ENCODE assay signal across 13 cellular contexts in genomic region chr7:22667562-22668239, GRCh38. TPM values are rescaled to one million over a fixed set of nuclear protein-coding genes. Genes with fewer than 3 reads are reported as not detected.
DNase-seq lines count a peak whose midpoint lies in the region; ATAC-seq and TF ChIP-seq lines count a peak whose summit lies in the region.
"Had no signal": no experiment of that assay in that cellular context is flagged by ENCODE, and none has a peak within 500 bp of the region (broad histone marks: within the 10 kb centered on the region; RNA-seq: fewer than 3 reads in every experiment).

No MANE protein-coding gene starts in this region.

- H3K4me1 Mint-ChIP-seq in WTC11 = peaks cover 75% of the 10 kb centered on the region

- H3K36me3 Mint-ChIP-seq in WTC11 = no peaks in the 10 kb centered on the region
- H3K36me3 Mint-ChIP-seq: memory B cell had no signal

- DNase-seq in AG09319 (ENCODE audit: extremely low read depth, low read depth) = peak; percentile 64
- peak; percentile 73 for DNase-seq in HPDE6-E6E7 (ENCODE audit: extremely low spot score)
- DNase-seq in WTC11 (ENCODE audit: low spot score) = peak; percentile 19
- DNase-seq in iPS DF 19.7 (ENCODE audit: low read depth, low spot score) = peak; percentile 87
- DNase-seq in cerebellum (ENCODE audit: low spot score) = no peak
- DNase-seq in coronary artery (ENCODE audit: low spot score) = no peak
- DNase-seq: colonic mucosa, Karpas-422, RPMI8226 had no signal

- H3K4me3 ChIP-seq in coronary artery = no peak overlapping the region
- H3K4me3 ChIP-seq: colonic mucosa, thoracic aorta had no signal

- no peaks in the 10 kb centered on the region for H3K9me3 Mint-ChIP-seq in WTC11
- H3K9me3 Mint-ChIP-seq: memory B cell had no signal

- ATAC-seq in WTC11 = peak; percentile 86
- no peak for ATAC-seq in GM21737 (IDR thresholded peaks at IDR 0.05; ENCODE audit: unreplicated experiment)
- no peak for ATAC-seq in GM18498 (IDR thresholded peaks at IDR 0.05; ENCODE audit: unreplicated experiment)

- H3K27ac Mint-ChIP-seq in WTC11 = peak overlapping the region; percentile 94
- H3K27ac Mint-ChIP-seq: memory B cell had no signal

- peak overlapping the region; percentile 27 for H3K4me3 Mint-ChIP-seq in WTC11
- H3K4me3 Mint-ChIP-seq: memory B cell had no signal

- POLR2A ChIA-PET in WTC11 (lab: Charles Lee) = no interaction called here

- H3K27me3 Mint-ChIP-seq in WTC11 (ENCODE audit: low read depth) = no peaks in the 10 kb centered on the region; the same call in 1 of the 2 replicates
- H3K27me3 Mint-ChIP-seq: memory B cell had no signal

- no peak for TF ChIP-seq CTCF in AG09319 (IDR thresholded peaks at IDR 0.05; ENCODE audit: low read depth, low read length)
- no peak for TF ChIP-seq CTCF in WTC11 (IDR thresholded peaks at IDR 0.05)
- no peak for TF ChIP-seq CTCF in coronary artery (IDR thresholded peaks at IDR 0.05)

- no peak overlapping the region for H3K27ac ChIP-seq in coronary artery
- H3K27ac ChIP-seq: colonic mucosa, thoracic aorta had no signal

- CTCF ChIA-PET in WTC11 (lab: Charles Lee) = interaction anchor here (0.7 to 2.8 kb wide), 4 partner anchors 57 to 193 kb away, joined by 3 to 16 read pairs (median 4); partner anchors contain the start of gene IL6

TF ChIP-seq in WTC11, 78 proteins besides CTCF, POLR2A, EP300 and RAD21:
- TF ChIP-seq CREM (CRISPR knock-in tag; IDR thresholded peaks at IDR 0.05) (no peak), ZNF416 (CRISPR knock-in tag; IDR thresholded peaks at IDR 0.05) (no peak), NR3C1 (CRISPR knock-in tag; conservative IDR thresholded peaks at IDR 0.05; ENCODE audit: low read depth) (no peak), ZNF317 (CRISPR knock-in tag; IDR thresholded peaks at IDR 0.05; ENCODE audit: borderline replicate concordance, low read depth) (peak; percentile 71), TEAD1 (CRISPR knock-in tag; IDR thresholded peaks at IDR 0.05) (peak; percentile 87; the same call in 1 of the 2 replicates), ARID4B (CRISPR knock-in tag; IDR thresholded peaks at IDR 0.05; ENCODE audit: borderline replicate concordance) (no peak), PREB (CRISPR knock-in tag; IDR thresholded peaks at IDR 0.05; ENCODE audit: borderline replicate concordance) (no peak), TEAD4 (CRISPR knock-in tag; IDR thresholded peaks at IDR 0.05) (no peak), HMGA2 (CRISPR knock-in tag; IDR thresholded peaks at IDR 0.05) (no peak), FOXP1 (CRISPR knock-in tag; IDR thresholded peaks at IDR 0.05; ENCODE audit: borderline replicate concordance) (no peak), FOXK1 (CRISPR knock-in tag; IDR thresholded peaks at IDR 0.05) (peak; percentile 44; the same call in 1 of the 2 replicates), CDX4 (CRISPR knock-in tag; IDR thresholded peaks at IDR 0.05; ENCODE audit: borderline replicate concordance) (no peak), E2F1 (CRISPR knock-in tag; IDR thresholded peaks at IDR 0.05) (no peak), SMAD3 (CRISPR knock-in tag; IDR thresholded peaks at IDR 0.05; ENCODE audit: borderline replicate concordance) (no peak)
TF ChIP-seq in WTC11: peak in this region for 3.

RNA-seq across cellular contexts. Expression of gene IL6, which starts 59.3 kb away (rescaled TPM):
- total RNA-seq in WTC11 (2021) (0.27 to 0.71 TPM (median 0.52 TPM) in 3 replicates), cerebellum (not detected)

Comparison
In these comparisons a context has a peak if more than half of its experiments do, and no peak if none do; other contexts are left out.
1. DNase-seq: peak in AG09319 (single experiment), HPDE6-E6E7 (single experiment), WTC11 (single experiment) and iPS DF 19.7 (single experiment); none in cerebellum (single experiment) and coronary artery (single experiment).